9 cellular contexts compared by ENCODE assay signal in the genomic region with DNA sequence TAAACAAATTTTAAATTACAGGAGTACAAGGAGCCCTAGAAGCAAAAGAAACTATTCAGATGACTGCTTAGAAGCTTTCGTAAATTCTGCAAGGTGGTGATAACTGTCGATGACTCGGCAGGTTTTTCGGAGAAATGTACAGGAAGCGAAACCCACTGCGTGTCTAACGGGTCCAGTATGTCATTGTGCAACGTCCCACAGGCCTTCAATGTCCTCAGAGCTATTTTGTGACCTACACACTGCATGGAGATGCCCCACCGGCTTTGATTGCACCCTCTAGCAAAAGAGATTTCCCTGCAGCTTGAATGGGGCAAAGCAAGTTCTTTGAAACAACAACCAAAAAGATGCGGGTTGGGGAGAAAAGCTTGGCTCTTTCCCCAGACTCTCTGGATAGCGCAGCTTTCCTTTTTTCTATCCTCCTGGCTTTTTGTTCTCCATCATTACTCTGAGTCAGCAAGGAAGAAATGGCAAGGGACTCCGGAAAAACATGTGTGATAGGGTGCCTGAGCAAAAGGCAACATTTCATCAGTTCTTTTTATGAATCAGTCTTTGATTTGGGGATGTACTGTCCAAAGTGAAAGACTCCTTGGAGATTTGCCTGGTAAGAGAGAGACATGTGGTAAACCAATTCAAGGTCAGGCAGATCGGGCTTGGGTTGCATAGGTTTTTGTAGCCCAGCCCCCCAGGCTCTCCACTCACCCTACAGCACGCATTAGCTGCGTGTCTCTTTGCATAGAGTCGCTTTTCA.
DNase-seq lines count a peak whose midpoint lies in the region; ATAC-seq and TF ChIP-seq lines count a peak whose summit lies in the region.
"Had no signal": no experiment of that assay in that cellular context is flagged by ENCODE, and none has a peak within 500 bp of the region (broad histone marks: within the 10 kb centered on the region; RNA-seq: fewer than 3 reads in every experiment).

No MANE protein-coding gene starts in this region.

- no peak overlapping the region for H3K4me3 ChIP-seq in breast epithelium
- H3K4me3 ChIP-seq: cardiac muscle cell had no signal

- peak; percentile 56 for ATAC-seq in HG02763 (IDR thresholded peaks at IDR 0.05; ENCODE audit: unreplicated experiment)
- peak; percentile 63 for ATAC-seq in activated naive CD8-positive, alpha-beta T cell treated with anti-CD3 and anti-CD28 coated beads, Interleukin-2, amount 50 U/mL, for 24 hours
- ATAC-seq in natural killer cell treated with Interleukin-12 subunit alpha and Interleukin-12 subunit beta and Interleukin-15 and Interleukin-18, amount 100 ng/mL, for 72 hours = peak; percentile 80 to 85

- no peak for TF ChIP-seq POLR2A in breast epithelium (IDR thresholded peaks at IDR 0.05)

- no TSS peak for BruUV-seq in MCF 10A (replicated peaks; lab: Mats Ljungman, UMichigan)

- peaks cover 0 to 8% of the 10 kb centered on the region in 2 donors for H3K27me3 ChIP-seq in breast epithelium
- H3K27me3 ChIP-seq: cardiac muscle cell had no signal

- H3K4me1 Mint-ChIP-seq in MCF 10A (ENCODE audit: insufficient read depth, unreplicated experiment) = peaks cover 6% of the 10 kb centered on the region
- H3K4me1 Mint-ChIP-seq in activated naive CD8-positive, alpha-beta T cell treated with anti-CD3 and anti-CD28 coated beads, Interleukin-2, amount 50 U/mL, for 24 hours = peaks cover 40% of the 10 kb centered on the region
- H3K4me1 Mint-ChIP-seq in natural killer cell treated with Interleukin-12 subunit alpha and Interleukin-12 subunit beta and Interleukin-15 and Interleukin-18, amount 100 ng/mL, for 72 hours (ENCODE audit: low read depth in 2 of 2) = peaks cover 47 to 55% of the 10 kb centered on the region in 2 donors

- CTCF ChIA-PET in MCF 10A (lab: Yijun Ruan, JAX) = interaction anchor here (0.5 to 1.1 kb wide), 6 partner anchors 14 to 381 kb away, joined by 3 to 4 read pairs (median 3); no protein-coding TSS in a partner anchor

- H3K4me3 Mint-ChIP-seq in MCF 10A (ENCODE audit: unreplicated experiment) = peak overlapping the region; percentile 29
- H3K4me3 Mint-ChIP-seq in activated naive CD8-positive, alpha-beta T cell treated with anti-CD3 and anti-CD28 coated beads, Interleukin-2, amount 50 U/mL, for 24 hours = peak overlapping the region; percentile 55
- peak overlapping the region; percentile 73 for H3K4me3 Mint-ChIP-seq in natural killer cell treated with Interleukin-12 subunit alpha and Interleukin-12 subunit beta and Interleukin-15 and Interleukin-18, amount 100 ng/mL, for 72 hours

- H3K9me3 Mint-ChIP-seq in MCF 10A (ENCODE audit: unreplicated experiment) = no peaks in the 10 kb centered on the region
- peaks cover 6% of the 10 kb centered on the region for H3K9me3 Mint-ChIP-seq in activated naive CD8-positive, alpha-beta T cell treated with anti-CD3 and anti-CD28 coated beads, Interleukin-2, amount 50 U/mL, for 24 hours
- peaks cover 10% of the 10 kb centered on the region for H3K9me3 Mint-ChIP-seq in natural killer cell treated with Interleukin-12 subunit alpha and Interleukin-12 subunit beta and Interleukin-15 and Interleukin-18, amount 100 ng/mL, for 72 hours

- no peaks in the 10 kb centered on the region for H3K9me3 ChIP-seq in breast epithelium

- intact Hi-C loops in MCF 10A (cut with micrococcal nuclease) (loop anchor here (1.0 to 10.0 kb wide), 5 partner anchors 110 to 484 kb away; no protein-coding TSS in a partner anchor), breast epithelium (cut with DNase I; ENCODE audit: low total_unique reads) (no loop called here)

- no peaks in the 10 kb centered on the region for H3K4me1 ChIP-seq in breast epithelium

- POLR2A ChIA-PET in MCF 10A (lab: Yijun Ruan, JAX) = interaction anchor here (0.6 to 1.1 kb wide), 5 partner anchors 110 to 481 kb away, joined by 3 to 4 read pairs (median 3); partner anchors contain the start of gene TBL1X

- peak; percentile 78 for DNase-seq in MCF 10A (ENCODE audit: unreplicated experiment)
- DNase-seq in breast epithelium (ENCODE audit: low spot score in 2 of 2) = no peak
- DNase-seq in NOMO-1 treated with DMSO at 0.1 percent for 48 hours (lab: John Stamatoyannopoulos, UW; ENCODE audit: unreplicated experiment) = peak; percentile 97
- DNase-seq in activated naive CD8-positive, alpha-beta T cell treated with anti-CD3 and anti-CD28 coated beads, Interleukin-2, amount 50 U/mL, for 24 hours = peak; percentile 33
- peak; percentile 85 for DNase-seq in natural killer cell treated with Interleukin-12 subunit alpha and Interleukin-12 subunit beta and Interleukin-15 and Interleukin-18, amount 100 ng/mL, for 72 hours (ENCODE audit: low spot score)
- no peak for DNase-seq in iPS-NIHi7 (ENCODE audit: extremely low spot score)
- DNase-seq in NCI-H82 (lab: John Stamatoyannopoulos, UW) = no peak

- H3K36me3 Mint-ChIP-seq in MCF 10A (ENCODE audit: insufficient read depth, unreplicated experiment) = no peaks in the 10 kb centered on the region
- no peaks in the 10 kb centered on the region for H3K36me3 Mint-ChIP-seq in activated naive CD8-positive, alpha-beta T cell treated with anti-CD3 and anti-CD28 coated beads, Interleukin-2, amount 50 U/mL, for 24 hours (ENCODE audit: low read depth)
- peaks cover 9% of the 10 kb centered on the region for H3K36me3 Mint-ChIP-seq in natural killer cell treated with Interleukin-12 subunit alpha and Interleukin-12 subunit beta and Interleukin-15 and Interleukin-18, amount 100 ng/mL, for 72 hours

- TF ChIP-seq CTCF in MCF 10A (IDR thresholded peaks at IDR 0.05; ENCODE audit: unreplicated experiment) = no peak
- no peak for TF ChIP-seq CTCF in breast epithelium (IDR thresholded peaks at IDR 0.05)

- peak overlapping the region; percentile 73 for H3K27ac Mint-ChIP-seq in MCF 10A (ENCODE audit: low read depth, unreplicated experiment)
- peak overlapping the region; percentile 81 for H3K27ac Mint-ChIP-seq in activated naive CD8-positive, alpha-beta T cell treated with anti-CD3 and anti-CD28 coated beads, Interleukin-2, amount 50 U/mL, for 24 hours
- peak overlapping the region; percentile 99 for H3K27ac Mint-ChIP-seq in natural killer cell treated with Interleukin-12 subunit alpha and Interleukin-12 subunit beta and Interleukin-15 and Interleukin-18, amount 100 ng/mL, for 72 hours

- no peaks in the 10 kb centered on the region for H3K36me3 ChIP-seq in breast epithelium
- H3K36me3 ChIP-seq: cardiac muscle cell had no signal

- no peak overlapping the region for H3K27ac ChIP-seq in breast epithelium
- H3K27ac ChIP-seq: cardiac muscle cell had no signal

- H3K27me3 Mint-ChIP-seq in MCF 10A (ENCODE audit: insufficient read depth, unreplicated experiment) = peaks cover 32% of the 10 kb centered on the region
- peaks cover 2% of the 10 kb centered on the region for H3K27me3 Mint-ChIP-seq in activated naive CD8-positive, alpha-beta T cell treated with anti-CD3 and anti-CD28 coated beads, Interleukin-2, amount 50 U/mL, for 24 hours
- no peaks in the 10 kb centered on the region for H3K27me3 Mint-ChIP-seq in natural killer cell treated with Interleukin-12 subunit alpha and Interleukin-12 subunit beta and Interleukin-15 and Interleukin-18, amount 100 ng/mL, for 72 hours

Comparison
In these comparisons a context has a peak if more than half of its experiments do, and no peak if none do; other contexts are left out.
1. DNase-seq: peak in MCF 10A (single experiment), NOMO-1 treated with DMSO at 0.1 percent for 48 hours (single experiment), activated naive CD8-positive, alpha-beta T cell treated with anti-CD3 and anti-CD28 coated beads, Interleukin-2, amount 50 U/mL, for 24 hours (single experiment) and natural killer cell treated with Interleukin-12 subunit alpha and Interleukin-12 subunit beta and Interleukin-15 and Interleukin-18, amount 100 ng/mL, for 72 hours (single experiment); none in breast epithelium (0 of 2), iPS-NIHi7 (single experiment) and NCI-H82 (single experiment).
2. Peak in every context shown above with its lines, with median percentiles within 50 percentile points of each other: H3K27ac Mint-ChIP-seq, H3K4me3 Mint-ChIP-seq and ATAC-seq.